In genomic region chr2:191946471-191947182, GRCh38 we compare ENCODE assay signal across 21 cellular contexts.
DNase-seq lines count a peak whose midpoint lies in the region; ATAC-seq and TF ChIP-seq lines count a peak whose summit lies in the region.
"Had no signal": no experiment of that assay in that cellular context is flagged by ENCODE, and none has a peak within 500 bp of the region (broad histone marks: within the 10 kb centered on the region; RNA-seq: fewer than 3 reads in every experiment).

No MANE protein-coding gene starts in this region.

- peak; percentile 8 for DNase-seq in NOMO-1 treated with DMSO at 0.1 percent for 48 hours (lab: John Stamatoyannopoulos, UW; ENCODE audit: unreplicated experiment)
- no peak for DNase-seq in NOMO-1 (lab: John Stamatoyannopoulos, UW; ENCODE audit: unreplicated experiment in 2 of 2)
- peak; percentile 7 for DNase-seq in PC-3
- DNase-seq in upper lobe of right lung = no peak
- no peak for DNase-seq in Karpas-422
- no peak for DNase-seq in GM13976 (ENCODE audit: low spot score)
- no peak for DNase-seq in NCI-H774 (lab: John Stamatoyannopoulos, UW)
- DNase-seq: 8988T; activated naive CD8-positive, alpha-beta T cell treated with anti-CD3 and anti-CD28 coated beads, Interleukin-2, amount 50 U/mL, for 24 hours; BE2C; brain microvascular endothelial cell; cortex of kidney; head of caudate nucleus; left ventricle myocardium superior; mucosa of descending colon; stimulated activated CD4-positive, alpha-beta T cell treated with anti-CD3 and anti-CD28 coated beads, Interleukin-4, amount 100 ng/mL, for 24 hours; T1000 had no signal

- in situ Hi-C loops in GM13976 (cut with MboI; ENCODE audit: low sequenced_read_pairs, unreplicated experiment) = no loop called here

- POLR2A ChIA-PET in PC-3 (lab: Charles Lee; ENCODE audit: unreplicated experiment) = no interaction called here

- CTCF ChIA-PET in PC-3 (lab: Charles Lee) = no interaction called here

- no peaks in the 10 kb centered on the region for H3K9me2 ChIP-seq in PC-3 (replicated peaks; ENCODE audit: low read length)
- H3K9me2 ChIP-seq in Karpas-422 (replicated peaks; ENCODE audit: insufficient read depth, low read length) = no peaks in the 10 kb centered on the region

- H3K9ac ChIP-seq in PC-3 (ENCODE audit: low read length) (no peak overlapping the region), Karpas-422 (ENCODE audit: low read length) (no peak overlapping the region)
- H3K9ac ChIP-seq: KMS-11 had no signal

- no TSS peak for BruUV-seq in PC-3 (replicated peaks; lab: Mats Ljungman, UMichigan)

- no peak overlapping the region for H2AFZ ChIP-seq in PC-3 (ENCODE audit: low read length)
- H2AFZ ChIP-seq in Karpas-422 (ENCODE audit: low read length) = no peak overlapping the region

- ATAC-seq in HG02623 (IDR thresholded peaks at IDR 0.05; ENCODE audit: unreplicated experiment) (peak; percentile 42), PC-3 (peak; percentile 74), upper lobe of right lung (peak; percentile 43)
- ATAC-seq: activated CD4-positive, alpha-beta T cell treated with anti-CD3 and anti-CD28 coated beads for 36 hours; activated naive CD8-positive, alpha-beta T cell treated with anti-CD3 and anti-CD28 coated beads, Interleukin-2, amount 50 U/mL, for 24 hours; left ventricle myocardium superior; mucosa of descending colon had no signal

- TF ChIP-seq CTCF in PC-3 (conservative IDR thresholded peaks at IDR 0.05; ENCODE audit: low read depth, low read length) (no peak), upper lobe of right lung (IDR thresholded peaks at IDR 0.05) (no peak), GM13976 (IDR thresholded peaks at IDR 0.05; ENCODE audit: borderline replicate concordance, control extremely low read depth, extremely low read depth, insufficient read depth, missing control alignments) (no peak)

- H3K4me3 ChIP-seq in PC-3 (ENCODE audit: low read length) = no peak overlapping the region
- no peak overlapping the region for H3K4me3 ChIP-seq in upper lobe of right lung
- no peak overlapping the region for H3K4me3 ChIP-seq in Karpas-422 (ENCODE audit: low read length)
- H3K4me3 ChIP-seq: mucosa of descending colon, SK-N-MC had no signal

- intact Hi-C loops in PC-3 (cut with micrococcal nuclease) (no loop called here), upper lobe of right lung (cut with DNase I) (no loop called here)

- H3K36me3 ChIP-seq in PC-3 (ENCODE audit: low read depth, low read length) (no peaks in the 10 kb centered on the region), upper lobe of right lung (no peaks in the 10 kb centered on the region), Karpas-422 (ENCODE audit: insufficient read depth, low read length) (no peaks in the 10 kb centered on the region)
- H3K36me3 ChIP-seq: BE2C, brain microvascular endothelial cell had no signal

- peaks cover 12% of the 10 kb centered on the region; the same call in 1 of the 2 replicates for H3K4me1 ChIP-seq in PC-3 (ENCODE audit: insufficient read depth, low read length)
- H3K4me1 ChIP-seq in upper lobe of right lung = no peaks in the 10 kb centered on the region
- peaks cover 6% of the 10 kb centered on the region; the same call in 1 of the 2 replicates for H3K4me1 ChIP-seq in Karpas-422 (ENCODE audit: low read length)

- H3K4me2 ChIP-seq in PC-3 (ENCODE audit: low read length) (no peak overlapping the region), Karpas-422 (ENCODE audit: low read depth, low read length, poor library complexity, severe bottlenecking) (no peak overlapping the region)
- H3K4me2 ChIP-seq: KMS-11 had no signal

- no peaks in the 10 kb centered on the region for H3F3A ChIP-seq in PC-3 (ENCODE audit: low read length, unreplicated experiment)

- H3K79me2 ChIP-seq in PC-3 (ENCODE audit: low read length) (no peaks in the 10 kb centered on the region), Karpas-422 (ENCODE audit: low read length) (no peaks in the 10 kb centered on the region)

- H3K27ac ChIP-seq in PC-3 (ENCODE audit: low read length) = no peak overlapping the region
- H3K27ac ChIP-seq in upper lobe of right lung = no peak overlapping the region
- no peak overlapping the region for H3K27ac ChIP-seq in Karpas-422 (ENCODE audit: low read length)
- H3K27ac ChIP-seq: brain microvascular endothelial cell, KMS-11, SK-N-MC had no signal

- no peaks in the 10 kb centered on the region for H3K27me3 ChIP-seq in PC-3 (ENCODE audit: low read length)
- no peaks in the 10 kb centered on the region for H3K27me3 ChIP-seq in upper lobe of right lung
- H3K27me3 ChIP-seq in Karpas-422 (ENCODE audit: low read length) = no peaks in the 10 kb centered on the region
- H3K27me3 ChIP-seq: BE2C, brain microvascular endothelial cell had no signal

- no peaks in the 10 kb centered on the region for H4K20me1 ChIP-seq in PC-3 (ENCODE audit: low read length)
- no peaks in the 10 kb centered on the region for H4K20me1 ChIP-seq in Karpas-422 (ENCODE audit: insufficient read depth, low read depth, low read length)

- H3K9me3 ChIP-seq in PC-3 (ENCODE audit: low read length) (no peaks in the 10 kb centered on the region), upper lobe of right lung (no peaks in the 10 kb centered on the region), Karpas-422 (ENCODE audit: low read length) (no peaks in the 10 kb centered on the region)
- H3K9me3 ChIP-seq: BE2C, mucosa of descending colon had no signal

Comparison
In these comparisons a context has a peak if more than half of its experiments do, and no peak if none do; other contexts are left out.
1. DNase-seq: peak in NOMO-1 treated with DMSO at 0.1 percent for 48 hours (single experiment) and PC-3 (single experiment); none in NOMO-1 (0 of 2), upper lobe of right lung (single experiment), Karpas-422 (single experiment), GM13976 (single experiment) and NCI-H774 (single experiment).
2. Peak in every context shown above with its lines, with median percentiles within 50 percentile points of each other: ATAC-seq.